In the genomic region with DNA sequence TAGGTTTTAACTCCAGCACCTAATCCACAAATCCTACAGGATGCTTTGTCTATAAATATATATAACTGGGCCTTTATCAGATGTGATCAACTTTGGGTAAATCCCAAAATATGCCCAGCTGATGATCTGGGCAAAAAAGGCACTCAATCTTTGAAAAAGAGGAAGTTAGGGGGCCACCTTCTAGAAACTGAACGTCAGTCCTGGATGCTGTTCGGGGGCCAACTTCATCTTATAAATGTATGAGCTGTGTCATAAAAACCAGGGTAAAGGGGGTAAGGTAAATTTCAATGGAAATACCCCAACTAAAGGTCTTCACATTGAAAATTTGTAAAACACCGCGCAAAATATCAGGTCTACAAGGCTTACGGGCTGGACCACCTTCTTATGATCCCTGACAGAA, we compare ENCODE assay signal across 25 cellular contexts.
"Had no signal": no experiment of that assay in that cellular context is flagged by ENCODE, and none has a peak within 500 bp of the region (broad histone marks: within the 10 kb centered on the region; RNA-seq: fewer than 3 reads in every experiment).

No MANE protein-coding gene starts in this region.

- H3K9me3 ChIP-seq: adrenal gland, ascending aorta, gastrocnemius medialis had no signal

- H3K27me3 ChIP-seq: adrenal gland, ascending aorta, dorsolateral prefrontal cortex, gastrocnemius medialis had no signal

- H3K4me1 ChIP-seq: adrenal gland, ascending aorta, foreskin keratinocyte had no signal

- DNase-seq: activated CD4-positive, alpha-beta memory T cell treated with anti-CD3 and anti-CD28 coated beads for 36 hours; activated CD4-positive, alpha-beta T cell treated with anti-CD3 and anti-CD28 coated beads for 36 hours; activated CD4-positive, alpha-beta T cell treated with anti-CD3 and anti-CD28 coated beads, Interleukin-2, amount 10 ng/mL, durations not matched to agents 24 days and 14 days; activated CD4-positive, CD25-positive, alpha-beta regulatory T cell; activated CD4-positive, CD25-positive, alpha-beta regulatory T cell treated with anti-CD3 and anti-CD28 coated beads, Interleukin-2, amount 50 U/mL, for 72 hours; activated CD8-positive, alpha-beta memory T cell treated with anti-CD3 and anti-CD28 coated beads, Interleukin-2, amount 10 ng/mL, durations not matched to agents 7 days and 5 days; activated CD8-positive, alpha-beta memory T cell treated with anti-CD3 and anti-CD28 coated beads, Interleukin-2, amount 50 U/mL, for 4 hours; activated CD8-positive, alpha-beta T cell treated with anti-CD3 and anti-CD28 coated beads, Interleukin-2, amount 10 ng/mL, durations not matched to agents 7 days and 5 days; activated effector memory CD4-positive, alpha-beta T cell treated with anti-CD3 and anti-CD28 coated beads, Interleukin-2, amount 50 U/mL, for 16 hours; activated naive CD4-positive, alpha-beta T cell treated with anti-CD3 and anti-CD28 coated beads for 36 hours; activated naive CD8-positive, alpha-beta T cell treated with anti-CD3 and anti-CD28 coated beads for 36 hours; activated naive CD8-positive, alpha-beta T cell treated with anti-CD3 and anti-CD28 coated beads, Interleukin-2, amount 50 U/mL, for 24 hours; activated T-cell treated with anti-CD3 and anti-CD28 coated beads, Interleukin-2, amount 50 U/mL, for 1 hour; activated T-cell treated with anti-CD3 and anti-CD28 coated beads, Interleukin-2, amount 50 U/mL, for 48 hours; adrenal gland; amygdala; dorsolateral prefrontal cortex; effector memory CD4-positive, alpha-beta T cell; endodermal cell; foreskin keratinocyte; gastrocnemius medialis; T-helper 2 cell had no signal

- FAIRE-seq: bronchial epithelial cell had no signal

- H3K4me3 ChIP-seq: adrenal gland, ascending aorta, coronary artery, dorsolateral prefrontal cortex, gastrocnemius medialis had no signal

- H3K36me3 ChIP-seq: adrenal gland, ascending aorta, gastrocnemius medialis had no signal

- H3K27ac ChIP-seq: adrenal gland, ascending aorta, coronary artery, foreskin keratinocyte had no signal

- ATAC-seq: activated CD4-positive, alpha-beta T cell treated with anti-CD3 and anti-CD28 coated beads for 36 hours; activated CD8-positive, alpha-beta memory T cell treated with anti-CD3 and anti-CD28 coated beads, Interleukin-2, amount 10 ng/mL, durations not matched to agents 7 days and 5 days; activated CD8-positive, alpha-beta T cell treated with anti-CD3 and anti-CD28 coated beads, Interleukin-2, amount 10 ng/mL, durations not matched to agents 7 days and 5 days; activated naive CD8-positive, alpha-beta T cell treated with anti-CD3 and anti-CD28 coated beads, Interleukin-2, amount 50 U/mL, for 24 hours; foreskin keratinocyte had no signal
